Comparison of ENCODE assay signal across 11 cellular contexts in the genomic region with DNA sequence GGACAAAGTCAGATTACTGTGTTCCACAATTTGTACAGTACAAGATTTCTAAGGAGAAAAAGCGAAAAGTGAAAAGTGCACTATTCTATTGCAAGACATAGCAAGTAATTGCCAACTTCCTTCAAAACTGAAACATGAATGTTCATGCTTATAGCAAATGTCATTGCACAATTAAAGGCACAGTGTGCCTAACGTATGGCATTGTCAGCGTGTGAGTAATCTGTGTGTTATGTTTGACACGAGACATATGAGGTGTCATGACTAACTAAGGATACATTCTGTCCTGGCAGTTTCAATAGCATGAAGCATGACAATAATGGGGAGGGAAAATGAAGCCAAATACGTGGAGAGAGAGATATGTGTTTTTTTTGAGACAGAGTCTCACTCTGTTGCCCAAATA. TPM values are rescaled to one million over a fixed set of nuclear protein-coding genes. Genes with fewer than 3 reads are reported as not detected.
A peak's percentile ranks its signal among the peaks of the same experiment; 100 is the strongest.
DNase-seq lines count a peak whose midpoint lies in the region; ATAC-seq and TF ChIP-seq lines count a peak whose summit lies in the region.
"Had no signal": no experiment of that assay in that cellular context is flagged by ENCODE, and none has a peak within 500 bp of the region (broad histone marks: within the 10 kb centered on the region; RNA-seq: fewer than 3 reads in every experiment).

No MANE protein-coding gene starts in this region.

- no peak overlapping the region for H3K27ac ChIP-seq in ACC112 (ENCODE audit: low read depth, low read length)
- H3K27ac ChIP-seq in gastrocnemius medialis: no peak overlapping the region
- H3K27ac ChIP-seq: neural progenitor cell had no signal

- ATAC-seq in GM19397 (IDR thresholded peaks at IDR 0.05; ENCODE audit: unreplicated experiment) (peak; percentile 30), gastrocnemius medialis (no peak)

- DNase-seq in HS-27A (ENCODE audit: low read depth): peak; percentile 43
- DNase-seq in fibroblast of gingiva (ENCODE audit: low read depth): peak; percentile 21
- DNase-seq in stimulated activated naive CD4-positive, alpha-beta T cell treated with Interleukin-2 at 50 U/mL for 16 hours (lab: John Stamatoyannopoulos, UW): no peak
- DNase-seq in gastrocnemius medialis: no peak
- DNase-seq in NCI-H748 (lab: John Stamatoyannopoulos, UW; ENCODE audit: unreplicated experiment): no peak
- no peak for DNase-seq in MG63
- DNase-seq: aorta, NCI-H2227 treated with DMSO at 0.1 percent for 48 hours had no signal

- H3K4me1 ChIP-seq in ACC112 (ENCODE audit: control insufficient read depth, insufficient read depth, low read length, unreplicated experiment) (peaks cover 9% of the 10 kb centered on the region), gastrocnemius medialis (no peaks in the 10 kb centered on the region)

- in situ Hi-C loops in gastrocnemius medialis (cut with MboI; ENCODE audit: low sequenced_read_pairs in 4 of 4): no loop called here

- no peak overlapping the region for H2AFZ ChIP-seq in ACC112 (ENCODE audit: low read length, unreplicated experiment)
- H2AFZ ChIP-seq: neural progenitor cell had no signal

- intact Hi-C loops in gastrocnemius medialis (cut with DNase I; ENCODE audit: low total_unique reads): no loop called here

- no peaks in the 10 kb centered on the region for H3K27me3 ChIP-seq in ACC112 (ENCODE audit: insufficient read depth, low read length)
- no peaks in the 10 kb centered on the region for H3K27me3 ChIP-seq in gastrocnemius medialis
- H3K27me3 ChIP-seq in MG63: no peaks in the 10 kb centered on the region
- H3K27me3 ChIP-seq: neural progenitor cell had no signal

- H3K4me3 ChIP-seq in ACC112 (ENCODE audit: low read depth, low read length): peak overlapping the region; percentile 4; the same call in 1 of the 2 replicates
- no peak overlapping the region for H3K4me3 ChIP-seq in gastrocnemius medialis
- no peak overlapping the region for H3K4me3 ChIP-seq in MG63
- H3K4me3 ChIP-seq: neural progenitor cell had no signal

- TF ChIP-seq CTCF in gastrocnemius medialis (IDR thresholded peaks at IDR 0.05 in 4 of 5, conservative IDR thresholded peaks at IDR 0.05 in 1 of 5): no peak

- TF ChIP-seq POLR2A in gastrocnemius medialis (IDR thresholded peaks at IDR 0.05): no peak

- H3K9me3 ChIP-seq in gastrocnemius medialis (no peaks in the 10 kb centered on the region), MG63 (no peaks in the 10 kb centered on the region)

- H3K36me3 ChIP-seq in ACC112 (ENCODE audit: insufficient read depth, low read length) (no peaks in the 10 kb centered on the region), gastrocnemius medialis (no peaks in the 10 kb centered on the region), MG63 (no peaks in the 10 kb centered on the region)
- H3K36me3 ChIP-seq: neural progenitor cell had no signal

- H3K79me2 ChIP-seq in ACC112 (ENCODE audit: control insufficient read depth, insufficient read depth, low read length, unreplicated experiment): no peaks in the 10 kb centered on the region

RNA-seq across cellular contexts. Expression of gene TBC1D9, which starts 33.6 kb away (rescaled TPM):
- total RNA-seq in gastrocnemius medialis: 1 to 10 TPM; 1.5 to 3.5 (median 2.2) TPM
- total RNA-seq in MG63 (2014; rRNA removed; shearing (Covaris generic); ENCODE audit: low replicate concordance): 7.9 and 8.5 TPM in 2 replicates

Comparison
In these comparisons a context has a peak if more than half of its experiments do, and no peak if none do; other contexts are left out.
1. DNase-seq: peak in HS-27A (single experiment) and fibroblast of gingiva (single experiment); none in stimulated activated naive CD4-positive, alpha-beta T cell treated with Interleukin-2 at 50 U/mL for 16 hours (single experiment), gastrocnemius medialis (0 of 2), NCI-H748 (single experiment) and MG63 (single experiment).